22 cellular contexts compared by ENCODE assay signal in genomic region chr22:29992341-29993275, GRCh38.
DNase-seq lines count a peak whose midpoint lies in the region; ATAC-seq, FAIRE-seq and TF ChIP-seq lines count a peak whose summit lies in the region.
"Had no signal": no experiment of that assay in that cellular context is flagged by ENCODE, and none has a peak within 500 bp of the region (broad histone marks: within the 10 kb centered on the region; RNA-seq: fewer than 3 reads in every experiment).

No MANE protein-coding gene starts in this region.

- no peaks in the 10 kb centered on the region for H3K9me3 Mint-ChIP-seq in progenitor cell of endocrine pancreas (ENCODE audit: low read depth)
- H3K9me3 Mint-ChIP-seq: activated naive CD8-positive, alpha-beta T cell treated with anti-CD3 and anti-CD28 coated beads, Interleukin-2, amount 10 ng/mL, durations not matched to agents 7 days and 5 days; CD8-positive, alpha-beta T cell; natural killer cell treated with Interleukin-12 subunit alpha and Interleukin-12 subunit beta and Interleukin-15 and Interleukin-18, amount 100 ng/mL, for 72 hours had no signal

- peaks cover 41% of the 10 kb centered on the region for H3K4me1 ChIP-seq in A549

- in situ Hi-C loops in astrocyte of the spinal cord (cut with HindIII; ENCODE audit: low sequenced_read_pairs) = no loop called here

- peak overlapping the region in 1 of 2 experiments; percentile 64; a peak in 4 of 6 replicates for H3K27ac ChIP-seq in A549

- H3K4me3 Mint-ChIP-seq in progenitor cell of endocrine pancreas (ENCODE audit: low read depth) = no peak overlapping the region
- H3K4me3 Mint-ChIP-seq: activated naive CD8-positive, alpha-beta T cell treated with anti-CD3 and anti-CD28 coated beads, Interleukin-2, amount 10 ng/mL, durations not matched to agents 7 days and 5 days; CD8-positive, alpha-beta T cell; natural killer cell treated with Interleukin-12 subunit alpha and Interleukin-12 subunit beta and Interleukin-15 and Interleukin-18, amount 100 ng/mL, for 72 hours had no signal

- POLR2A ChIA-PET in A549 (lab: Yijun Ruan, JAX) = no interaction called here

- ATAC-seq in A549 (0 out of 6 replicates have a peak, but pooled peaks of 1 of the 2 experiments have one; percentile 15), left colon (peak; percentile 41), GM18502 (IDR thresholded peaks at IDR 0.05; ENCODE audit: poor library complexity, unreplicated experiment) (no peak), HG02938 (IDR thresholded peaks at IDR 0.05; ENCODE audit: unreplicated experiment) (no peak)
- ATAC-seq: CD8-positive, alpha-beta T cell; natural killer cell treated with Interleukin-12 subunit alpha and Interleukin-12 subunit beta and Interleukin-15 and Interleukin-18, amount 100 ng/mL, for 72 hours; Panc1 had no signal

- 93% methylated on average over 6 of the region's 6 CpGs for WGBS in A549 (ENCODE audit: missing lambda C conversion rate)

- no peak for FAIRE-seq in A549 (lab: Jason Lieb, UNC)

- no peak overlapping the region for H3K27ac Mint-ChIP-seq in progenitor cell of endocrine pancreas
- H3K27ac Mint-ChIP-seq: activated naive CD8-positive, alpha-beta T cell treated with anti-CD3 and anti-CD28 coated beads, Interleukin-2, amount 10 ng/mL, durations not matched to agents 7 days and 5 days; CD8-positive, alpha-beta T cell; natural killer cell treated with Interleukin-12 subunit alpha and Interleukin-12 subunit beta and Interleukin-15 and Interleukin-18, amount 100 ng/mL, for 72 hours had no signal

- H3K27me3 Mint-ChIP-seq in progenitor cell of endocrine pancreas = no peaks in the 10 kb centered on the region
- H3K27me3 Mint-ChIP-seq: activated naive CD8-positive, alpha-beta T cell treated with anti-CD3 and anti-CD28 coated beads, Interleukin-2, amount 10 ng/mL, durations not matched to agents 7 days and 5 days; natural killer cell treated with Interleukin-12 subunit alpha and Interleukin-12 subunit beta and Interleukin-15 and Interleukin-18, amount 100 ng/mL, for 72 hours had no signal

- no peak for DNase-seq in A549 (ENCODE audit: low read depth in 1 of 2, low spot score in 1 of 2)
- peak; percentile 41 for DNase-seq in HPDE6-E6E7 (ENCODE audit: extremely low spot score)
- peak; percentile 30 for DNase-seq in astrocyte of the spinal cord (ENCODE audit: low read depth, low spot score)
- no peak for DNase-seq in left colon
- DNase-seq in progenitor cell of endocrine pancreas (ENCODE audit: low spot score, unreplicated experiment) = no peak
- no peak for DNase-seq in cardiac septum (ENCODE audit: low spot score)
- DNase-seq: ACHN; activated CD4-positive, alpha-beta T cell treated with anti-CD3 and anti-CD28 coated beads, Interleukin-2, amount 50 U/mL, for 48 hours; activated naive CD8-positive, alpha-beta T cell treated with anti-CD3 and anti-CD28 coated beads, Interleukin-2, amount 10 ng/mL, durations not matched to agents 7 days and 5 days; activated T-cell treated with anti-CD3 and anti-CD28 coated beads, Interleukin-2, amount 50 U/mL, for 1 hour; caudate nucleus; CD8-positive, alpha-beta T cell; EL; NCI-H2029 treated with DMSO at 0.1 percent for 48 hours; NCI-H69; stomach; SW 1271 had no signal

- TF ChIP-seq EP300 in A549 (IDR thresholded peaks at IDR 0.05) = no peak

- peaks cover 13% of the 10 kb centered on the region for H3K36me3 Mint-ChIP-seq in progenitor cell of endocrine pancreas (ENCODE audit: insufficient read depth)

- H3K4me3 ChIP-seq in A549 (no peak overlapping the region), astrocyte of the spinal cord (ENCODE audit: low read depth, low read length) (no peak overlapping the region)
- H3K4me3 ChIP-seq: lung, stomach had no signal

- TF ChIP-seq CTCF in A549 (IDR thresholded peaks at IDR 0.05) (no peak), astrocyte of the spinal cord (IDR thresholded peaks at IDR 0.05; ENCODE audit: low read depth, low read length) (no peak), progenitor cell of endocrine pancreas (IDR thresholded peaks at IDR 0.05; ENCODE audit: unreplicated experiment) (no peak)

- CTCF ChIA-PET in A549 (lab: Yijun Ruan, JAX) = interaction anchor here (0.8 to 1.1 kb wide), 3 partner anchors 12 to 301 kb away, joined by 3 to 4 read pairs (median 3); no protein-coding TSS in a partner anchor

- TF ChIP-seq RAD21 in A549 (conservative IDR thresholded peaks at IDR 0.05 in 1 of 2, IDR thresholded peaks at IDR 0.05 in 1 of 2) = no peak

- intact Hi-C loops in left colon (cut with DNase I, micrococcal nuclease) = no loop called here
- intact Hi-C loops in cardiac septum (cut with DNase I) = no loop called here

- H3K4me1 Mint-ChIP-seq in progenitor cell of endocrine pancreas (ENCODE audit: low read depth) = peaks cover 7% of the 10 kb centered on the region

- H3K9me3 ChIP-seq in A549 = no peaks in the 10 kb centered on the region
- H3K9me3 ChIP-seq: stomach had no signal

- TF ChIP-seq POLR2A in A549 (IDR thresholded peaks at IDR 0.05; ENCODE audit: low read length) = no peak

- H3K4me2 ChIP-seq in A549 = peak overlapping the region; percentile 12; the same call in 2 of the 3 replicates

TF ChIP-seq in A549, 52 proteins besides CTCF, POLR2A, EP300 and RAD21:
- TF ChIP-seq NFE2L2 (conservative IDR thresholded peaks at IDR 0.05; ENCODE audit: low read length) (no peak), JUNB (IDR thresholded peaks at IDR 0.05) (no peak), RNF2 (IDR thresholded peaks at IDR 0.05; ENCODE audit: borderline replicate concordance, low read depth) (no peak)

Comparison
In these comparisons a context has a peak if more than half of its experiments do, and no peak if none do; other contexts are left out.
1. DNase-seq: peak in HPDE6-E6E7 (single experiment) and astrocyte of the spinal cord (single experiment); none in A549 (0 of 2), left colon (0 of 2), progenitor cell of endocrine pancreas (single experiment) and cardiac septum (single experiment).